Comparison of ENCODE assay signal across 10 cellular contexts in the genomic region with DNA sequence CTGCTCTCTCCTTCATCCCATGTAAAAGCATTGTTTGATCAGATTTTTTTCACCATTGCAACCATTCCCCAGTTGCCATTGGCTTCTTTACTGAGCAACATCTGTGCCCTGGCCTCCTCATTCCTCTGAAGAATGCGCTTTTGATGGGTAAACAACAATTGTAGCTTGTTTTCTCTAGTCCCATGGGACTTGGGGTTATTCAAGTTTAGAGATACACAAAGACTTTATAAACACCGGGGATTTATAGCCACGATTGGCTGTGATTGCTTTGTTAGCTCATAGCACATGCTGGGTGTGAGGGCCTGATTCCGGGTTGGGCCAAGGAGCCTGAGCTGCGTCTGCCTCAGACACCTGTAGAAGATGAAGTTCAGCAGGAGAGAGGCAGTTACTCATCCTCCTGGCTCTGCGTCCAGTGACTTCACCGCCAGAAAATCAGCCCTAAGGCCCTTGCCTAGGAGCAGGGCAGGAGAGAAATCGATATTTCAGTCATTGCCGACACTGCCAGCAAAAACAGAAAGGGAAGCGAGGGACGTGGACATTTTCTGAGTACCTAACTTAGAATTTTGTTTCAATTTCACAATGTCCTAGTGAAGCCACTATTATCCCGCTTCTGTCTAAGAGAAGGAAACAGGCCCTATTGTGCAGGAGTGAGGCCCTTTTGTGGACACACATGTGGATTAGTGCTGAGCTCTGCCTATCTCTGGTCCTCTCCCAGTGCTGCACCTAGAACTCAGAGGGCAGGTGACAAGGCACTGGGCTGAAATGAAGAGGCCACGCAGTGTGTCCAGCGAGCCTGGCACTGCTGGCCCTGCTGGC.
DNase-seq lines count a peak whose midpoint lies in the region; ATAC-seq and TF ChIP-seq lines count a peak whose summit lies in the region.
"Had no signal": no experiment of that assay in that cellular context is flagged by ENCODE, and none has a peak within 500 bp of the region (broad histone marks: within the 10 kb centered on the region; RNA-seq: fewer than 3 reads in every experiment).

No MANE protein-coding gene starts in this region.

- peak; percentile 78 for DNase-seq in AG10803 (ENCODE audit: low read depth)
- peak; percentile 50 for DNase-seq in LHCN-M2 (ENCODE audit: low read depth)
- DNase-seq in fibroblast of gingiva (ENCODE audit: low read depth): peak; percentile 78
- peak; percentile 45 for DNase-seq in myocyte (ENCODE audit: low read depth)
- no peak for DNase-seq in adrenal gland
- no peak for DNase-seq in NCI-H1930 (lab: John Stamatoyannopoulos, UW)
- no peak for DNase-seq in mesenteric fat pad (ENCODE audit: low spot score)
- DNase-seq: activated T-cell treated with anti-CD3 and anti-CD28 coated beads for 4 hours had no signal

- ATAC-seq in GM18517 (IDR thresholded peaks at IDR 0.05; ENCODE audit: unreplicated experiment): no peak

- 79 to 82% (median 79%) methylated on average over 10 to 14 of the region's 14 CpGs for WGBS in adrenal gland, 4 donors

- TF ChIP-seq CTCF in AG10803 (conservative IDR thresholded peaks at IDR 0.05; ENCODE audit: low read length) (no peak), adrenal gland (IDR thresholded peaks at IDR 0.05) (no peak)

- H3K36me3 ChIP-seq in adrenal gland (replicated peaks in 1 of 2): no peaks in the 10 kb centered on the region
- H3K36me3 ChIP-seq: ascending aorta had no signal

- H3K4me3 ChIP-seq in AG10803 (ENCODE audit: low read length) (no peak overlapping the region), adrenal gland (no peak overlapping the region)
- H3K4me3 ChIP-seq: ascending aorta had no signal

- no peaks in the 10 kb centered on the region for H3K27me3 ChIP-seq in adrenal gland
- H3K27me3 ChIP-seq: ascending aorta had no signal

- no peaks in the 10 kb centered on the region for H3K4me1 ChIP-seq in adrenal gland (replicated peaks in 1 of 2)
- H3K4me1 ChIP-seq: ascending aorta had no signal

- peak overlapping the region in 1 of 5 donors; percentile 9 for H3K27ac ChIP-seq in adrenal gland
- H3K27ac ChIP-seq: ascending aorta had no signal

- intact Hi-C loops in adrenal gland (cut with DNase I): loop anchor here (5.0 to 10.0 kb wide), 3 partner anchors 1207 to 1330 kb away; no protein-coding TSS in a partner anchor

- no peak for TF ChIP-seq POLR2A in adrenal gland (IDR thresholded peaks at IDR 0.05)

- H3K9me3 ChIP-seq in adrenal gland (replicated peaks in 1 of 3): no peaks in the 10 kb centered on the region
- H3K9me3 ChIP-seq: ascending aorta had no signal

Comparison
In these comparisons a context has a peak if more than half of its experiments do, and no peak if none do; other contexts are left out.
1. DNase-seq: peak in AG10803 (single experiment), LHCN-M2 (single experiment), fibroblast of gingiva (single experiment) and myocyte (single experiment); none in adrenal gland (0 of 7), NCI-H1930 (0 of 2) and mesenteric fat pad (single experiment).